Comparison of ENCODE assay signal across 1 cellular context in genomic region chr2:70861774-70862644, GRCh38.
TF ChIP-seq lines count a peak whose summit lies in the region.

No MANE protein-coding gene starts in this region.

TF ChIP-seq in HEK293, 187 proteins besides CTCF, POLR2A, EP300 and RAD21 (continued from another document):
- TF ChIP-seq TSHZ1 (tag by site-specific recombination; IDR thresholded peaks at IDR 0.05; ENCODE audit: borderline replicate concordance): no peak
- TF ChIP-seq ZSCAN5A (tag by site-specific recombination; IDR thresholded peaks at IDR 0.05): no peak
- TF ChIP-seq ZNF311 (tag by site-specific recombination; IDR thresholded peaks at IDR 0.05; ENCODE audit: borderline replicate concordance): no peak
- TF ChIP-seq SETDB1 (IDR thresholded peaks at IDR 0.05; ENCODE audit: insufficient read length, low read length): no peak
- no peak for TF ChIP-seq ZNF530 (tag by site-specific recombination; IDR thresholded peaks at IDR 0.05; ENCODE audit: low read depth)
- no peak for TF ChIP-seq ZIC2 (tag by site-specific recombination; IDR thresholded peaks at IDR 0.05)
- TF ChIP-seq ZNF26 (tag by site-specific recombination; IDR thresholded peaks at IDR 0.05): no peak
